In the genomic region with DNA sequence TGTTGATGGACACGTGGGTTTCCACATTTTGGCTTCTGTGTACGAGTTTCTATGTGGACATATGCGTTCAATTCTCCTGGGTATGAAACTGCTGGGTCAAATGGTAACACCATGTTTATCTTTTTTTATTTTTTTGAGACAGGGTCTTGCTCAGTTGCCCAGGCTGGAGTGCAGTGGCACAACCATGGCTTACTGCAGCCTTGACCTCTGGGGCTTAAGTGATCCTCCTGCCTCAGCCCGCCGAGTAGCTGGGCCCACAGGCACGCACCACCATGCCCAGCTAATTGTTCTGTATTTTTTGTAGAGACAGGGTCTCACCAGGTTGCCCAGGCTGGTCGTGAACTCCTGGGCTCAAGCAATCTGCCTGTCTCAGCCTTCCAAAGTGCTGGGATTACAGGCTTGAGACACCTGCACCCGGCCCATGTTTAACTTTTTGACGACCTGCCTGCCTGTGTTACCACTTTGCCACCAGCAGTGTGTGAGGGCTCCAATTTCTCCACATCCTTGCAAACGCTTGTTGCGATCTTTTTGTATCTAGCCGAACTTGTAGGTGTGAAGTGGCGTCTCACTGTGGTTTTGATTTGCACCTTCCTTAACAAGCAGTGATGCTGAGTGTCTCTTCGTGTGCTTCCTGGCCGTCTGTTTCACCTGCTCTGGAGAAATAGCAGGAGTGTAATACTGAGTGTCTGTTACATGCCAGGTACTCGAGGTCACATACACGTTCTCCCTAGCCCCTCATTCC, we compare ENCODE assay signal across 16 cellular contexts. TPM values are rescaled to one million over a fixed set of nuclear protein-coding genes. Genes with fewer than 3 reads are reported as not detected.
DNase-seq lines count a peak whose midpoint lies in the region; ATAC-seq and TF ChIP-seq lines count a peak whose summit lies in the region.
"Had no signal": no experiment of that assay in that cellular context is flagged by ENCODE, and none has a peak within 500 bp of the region (broad histone marks: within the 10 kb centered on the region; RNA-seq: fewer than 3 reads in every experiment).

No MANE protein-coding gene starts in this region.

- peaks cover 53% of the 10 kb centered on the region for H3K36me3 ChIP-seq in CD4-positive, alpha-beta memory T cell (ENCODE audit: insufficient read depth, low read length)
- H3K36me3 ChIP-seq in CD8-positive, alpha-beta memory T cell (ENCODE audit: insufficient read depth, low read length), result peaks cover 24% of the 10 kb centered on the region
- peaks cover 26% of the 10 kb centered on the region for H3K36me3 ChIP-seq in mammary epithelial cell (ENCODE audit: insufficient read depth, low read length)

- ATAC-seq in naive B cell (ENCODE audit: low read depth in 2 of 2), result no peak
- ATAC-seq in foreskin keratinocyte, result no peak
- ATAC-seq: GM23338 had no signal

- H4K20me1 ChIP-seq in mammary epithelial cell (ENCODE audit: insufficient read depth, low read length), result no peaks in the 10 kb centered on the region

- POLR2A ChIA-PET in CD4-positive, alpha-beta memory T cell (lab: Charles Lee; ENCODE audit: partially characterized antibody), result no interaction called here
- POLR2A ChIA-PET in CD8-positive, alpha-beta memory T cell (lab: Charles Lee), result no interaction called here

- no peak overlapping the region for H3K4me3 Mint-ChIP-seq in CD4-positive, alpha-beta memory T cell
- H3K4me3 Mint-ChIP-seq in CD8-positive, alpha-beta memory T cell, result peak overlapping the region in 3 of 7 donors; percentile 7 to 55 (median 23)
- peak overlapping the region in 3 of 8 donors; percentile 31 to 43 (median 42) for H3K4me3 Mint-ChIP-seq in naive B cell
- no peak overlapping the region for H3K4me3 Mint-ChIP-seq in type B pancreatic cell
- H3K4me3 Mint-ChIP-seq: GM23338, HFFc6 had no signal

- H3K27me3 ChIP-seq in CD4-positive, alpha-beta memory T cell (ENCODE audit: insufficient read depth, low read length), result no peaks in the 10 kb centered on the region
- no peaks in the 10 kb centered on the region for H3K27me3 ChIP-seq in CD8-positive, alpha-beta memory T cell (ENCODE audit: insufficient read depth, low read length, poor library complexity, severe bottlenecking)
- H3K27me3 ChIP-seq in mammary epithelial cell (ENCODE audit: insufficient read depth, low read length) (no peaks in the 10 kb centered on the region), foreskin keratinocyte (no peaks in the 10 kb centered on the region)

- H2AFZ ChIP-seq in mammary epithelial cell (ENCODE audit: low read depth, low read length), result no peak overlapping the region
- H2AFZ ChIP-seq: GM23338 had no signal

- peak overlapping the region in 6 of 7 donors; percentile 17 to 81 (median 38) for H3K27ac Mint-ChIP-seq in CD4-positive, alpha-beta memory T cell
- H3K27ac Mint-ChIP-seq in CD8-positive, alpha-beta memory T cell, result peak overlapping the region; percentile 19 to 86 (median 80)
- H3K27ac Mint-ChIP-seq in naive B cell, result peak overlapping the region in 4 of 6 donors; percentile 61 to 88 (median 70)
- H3K27ac Mint-ChIP-seq in type B pancreatic cell, result no peak overlapping the region
- H3K27ac Mint-ChIP-seq: GM23338, HFFc6 had no signal

- in situ Hi-C loops in mammary epithelial cell (cut with MboI; ENCODE audit: low sequenced_read_pairs in 2 of 2), result no loop called here

- no peak overlapping the region for H3K4me3 ChIP-seq in CD4-positive, alpha-beta memory T cell (ENCODE audit: low read length in 2 of 2)
- no peak overlapping the region for H3K4me3 ChIP-seq in CD8-positive, alpha-beta memory T cell (ENCODE audit: low read length)
- no peak overlapping the region for H3K4me3 ChIP-seq in mammary epithelial cell (replicated peaks in 1 of 3; ENCODE audit: insufficient read depth in 1 of 3, low read depth in 2 of 3, low read length in 3 of 3)
- H3K4me3 ChIP-seq: GM23338 had no signal

- no peak overlapping the region for H3K4me2 ChIP-seq in mammary epithelial cell (ENCODE audit: insufficient read depth, low read depth, low read length)
- H3K4me2 ChIP-seq: GM23338 had no signal

- no peak overlapping the region for H3K9ac ChIP-seq in mammary epithelial cell (ENCODE audit: insufficient read depth, low read length)

- peaks cover 2 to 24% (median 8%) of the 10 kb centered on the region in 4 donors for H3K4me1 Mint-ChIP-seq in CD4-positive, alpha-beta memory T cell
- peaks cover 22 to 28% (median 25%) of the 10 kb centered on the region in 3 donors for H3K4me1 Mint-ChIP-seq in CD8-positive, alpha-beta memory T cell
- H3K4me1 Mint-ChIP-seq in naive B cell (peaks cover 4 to 25% (median 17%) of the 10 kb centered on the region in 3 donors), type B pancreatic cell (ENCODE audit: unreplicated experiment) (no peaks in the 10 kb centered on the region)
- H3K4me1 Mint-ChIP-seq: GM23338 had no signal

- dilution Hi-C loops in mammary epithelial cell (cut with HindIII; ENCODE audit: low sequenced_read_pairs), result no loop called here

- peaks cover 42 to 65% of the 10 kb centered on the region in 2 donors for H3K36me3 Mint-ChIP-seq in CD4-positive, alpha-beta memory T cell
- peaks cover 5 to 75% (median 11%) of the 10 kb centered on the region in 3 donors for H3K36me3 Mint-ChIP-seq in CD8-positive, alpha-beta memory T cell
- H3K36me3 Mint-ChIP-seq in naive B cell, result peaks cover 17 to 20% of the 10 kb centered on the region in 2 donors
- peaks cover 33% of the 10 kb centered on the region for H3K36me3 Mint-ChIP-seq in type B pancreatic cell

- CTCF ChIA-PET in CD4-positive, alpha-beta memory T cell (lab: Charles Lee; ENCODE audit: partially characterized antibody), result no interaction called here
- CTCF ChIA-PET in CD8-positive, alpha-beta memory T cell (lab: Charles Lee), result no interaction called here
- CTCF ChIA-PET in mammary epithelial cell (lab: Charles Lee; ENCODE audit: low non-redundant PET), result no interaction called here

- peaks cover 71% of the 10 kb centered on the region for H3K79me2 ChIP-seq in mammary epithelial cell (ENCODE audit: insufficient read depth, low read length)

- H3K4me1 ChIP-seq in CD4-positive, alpha-beta memory T cell (ENCODE audit: insufficient read depth, low read length), result no peaks in the 10 kb centered on the region
- H3K4me1 ChIP-seq in CD8-positive, alpha-beta memory T cell (ENCODE audit: insufficient read depth, low read length), result no peaks in the 10 kb centered on the region
- H3K4me1 ChIP-seq in mammary epithelial cell (ENCODE audit: insufficient read depth, low read length), result no peaks in the 10 kb centered on the region
- H3K4me1 ChIP-seq in foreskin keratinocyte, result no peaks in the 10 kb centered on the region

- H3K9me3 Mint-ChIP-seq in CD4-positive, alpha-beta memory T cell, result peaks cover 0 to 1% (median 0%) of the 10 kb centered on the region in 8 donors
- no peaks in the 10 kb centered on the region for H3K9me3 Mint-ChIP-seq in CD8-positive, alpha-beta memory T cell
- H3K9me3 Mint-ChIP-seq in naive B cell (no peaks in the 10 kb centered on the region), type B pancreatic cell (no peaks in the 10 kb centered on the region)
- H3K9me3 Mint-ChIP-seq: GM23338, HFFc6 had no signal

- H3K27me3 Mint-ChIP-seq in CD4-positive, alpha-beta memory T cell, result no peaks in the 10 kb centered on the region
- no peaks in the 10 kb centered on the region for H3K27me3 Mint-ChIP-seq in CD8-positive, alpha-beta memory T cell
- no peaks in the 10 kb centered on the region for H3K27me3 Mint-ChIP-seq in naive B cell
- H3K27me3 Mint-ChIP-seq in type B pancreatic cell, result no peaks in the 10 kb centered on the region

- no peak overlapping the region for H3K27ac ChIP-seq in CD4-positive, alpha-beta memory T cell (ENCODE audit: low read depth, low read length)
- no peak overlapping the region for H3K27ac ChIP-seq in CD8-positive, alpha-beta memory T cell (ENCODE audit: low read depth, low read length)
- H3K27ac ChIP-seq in mammary epithelial cell (ENCODE audit: insufficient read depth, low read depth, low read length) (no peak overlapping the region), foreskin keratinocyte (no peak overlapping the region)
- H3K27ac ChIP-seq: HL-60 had no signal

- WGBS in mammary epithelial cell (ENCODE audit: low coverage, missing lambda C conversion rate), result 90% methylated on average over 13 of the region's 17 CpGs

- no peak for DNase-seq in CD4-positive, alpha-beta memory T cell
- DNase-seq in CD8-positive, alpha-beta memory T cell, result no peak
- DNase-seq in mammary epithelial cell (no peak), naive B cell (no peak), type B pancreatic cell (ENCODE audit: extremely low spot score, unreplicated experiment) (no peak), OCI-M2 (lab: John Stamatoyannopoulos, UW; ENCODE audit: unreplicated experiment) (no peak), nucleus accumbens (lab: John Stamatoyannopoulos, UW) (no peak), foreskin keratinocyte (no peak)
- DNase-seq: DMS153, HFFc6, KBM-7, NCI-H1048, NCI-H748 treated with DMSO at 0.1 percent for 48 hours, SHP77 treated with DMSO at 0.1 percent for 48 hours had no signal

- H3K9me3 ChIP-seq in CD4-positive, alpha-beta memory T cell (ENCODE audit: control insufficient read depth in 1 of 2, low read length in 2 of 2), result no peaks in the 10 kb centered on the region
- no peaks in the 10 kb centered on the region for H3K9me3 ChIP-seq in CD8-positive, alpha-beta memory T cell (ENCODE audit: low read length)
- no peaks in the 10 kb centered on the region for H3K9me3 ChIP-seq in mammary epithelial cell (replicated peaks; ENCODE audit: insufficient read depth, low read length)

- TF ChIP-seq CTCF in mammary epithelial cell (conservative IDR thresholded peaks at IDR 0.05 in 1 of 2, IDR thresholded peaks at IDR 0.05 in 1 of 2; ENCODE audit: extremely low read depth in 1 of 2, insufficient read depth in 1 of 2, low read depth in 1 of 2, low read length in 2 of 2), result no peak
- no peak for TF ChIP-seq CTCF in type B pancreatic cell (conservative IDR thresholded peaks at IDR 0.05)
- TF ChIP-seq CTCF in foreskin keratinocyte (conservative IDR thresholded peaks at IDR 0.05), result no peak

- intact Hi-C loops in CD4-positive, alpha-beta memory T cell (cut with micrococcal nuclease), result no loop called here
- intact Hi-C loops in mammary epithelial cell (cut with micrococcal nuclease), result no loop called here

- TSS peak; percentile 8 for BruUV-seq in mammary epithelial cell (replicated peaks; lab: Mats Ljungman, UMichigan)

RNA-seq across cellular contexts. Expression of a gene that starts 6.9 kb away (rescaled TPM):
- total RNA-seq in CD4-positive, alpha-beta memory T cell, result 10 to 100 TPM; 30.7 to 34.8 TPM
- 10 to 100 TPM; 12.7 to 18.2 TPM for polyA plus RNA-seq in CD4-positive, alpha-beta memory T cell
- total RNA-seq in CD8-positive, alpha-beta memory T cell, result 1 to 10 TPM; 3.3 to 4.2 TPM
- 17.2 TPM for polyA plus RNA-seq in CD8-positive, alpha-beta memory T cell
- 10 to 100 TPM; 14.2 to 33.8 TPM for total RNA-seq in mammary epithelial cell
- 21.0 TPM for polyA plus RNA-seq in mammary epithelial cell
- polyA minus RNA-seq in mammary epithelial cell, result 22.9 TPM
- 10 to 100 TPM in 1 of 6 donors, 1 to 10 TPM in 5; 1.8 to 10.5 (median 4.5) TPM for polyA plus RNA-seq in naive B cell (ENCODE audit: low read depth in 6 of 6)
- total RNA-seq in type B pancreatic cell (ENCODE audit: low replicate concordance), result 9.9 and 25.0 TPM in 2 replicates
- 23.9 and 26.1 TPM in 2 replicates for total RNA-seq in foreskin keratinocyte
- polyA plus RNA-seq in foreskin keratinocyte, result 28.2 and 32.0 TPM in 2 replicates

RNA-seq across cellular contexts. Expression of a gene that starts 17.0 kb away (rescaled TPM):
- total RNA-seq in CD4-positive, alpha-beta memory T cell, result 10 to 100 TPM; 72.6 to 76.1 TPM
- polyA plus RNA-seq in CD4-positive, alpha-beta memory T cell, result 100 to 1,000 TPM; 213 to 224 TPM
- total RNA-seq in CD8-positive, alpha-beta memory T cell, result 100 to 1,000 TPM; 198 to 202 TPM
- 260 TPM for polyA plus RNA-seq in CD8-positive, alpha-beta memory T cell
- 100 to 1,000 TPM in 1 of 2 donors, 10 to 100 TPM in 1; 32.8 to 100 TPM for total RNA-seq in mammary epithelial cell
- 102 TPM for polyA plus RNA-seq in mammary epithelial cell
- polyA minus RNA-seq in mammary epithelial cell, result 27.5 TPM
- polyA plus RNA-seq in naive B cell (ENCODE audit: low read depth in 6 of 6), result 100 to 1,000 TPM; 192 to 253 (median 220) TPM
- 103 and 126 TPM in 2 replicates for total RNA-seq in type B pancreatic cell (ENCODE audit: low replicate concordance)
- total RNA-seq in foreskin keratinocyte, result 124 and 135 TPM in 2 replicates
- polyA plus RNA-seq in foreskin keratinocyte, result 187 and 200 TPM in 2 replicates

RNA-seq across cellular contexts. Expression of a gene that starts 19.9 kb away (rescaled TPM):
- 10 to 100 TPM; 26.0 to 26.4 TPM for total RNA-seq in CD4-positive, alpha-beta memory T cell
- polyA plus RNA-seq in CD4-positive, alpha-beta memory T cell, result 10 to 100 TPM; 15.7 to 21.3 TPM
- 10 to 100 TPM; 29.9 to 31.7 TPM for total RNA-seq in CD8-positive, alpha-beta memory T cell
- polyA plus RNA-seq in CD8-positive, alpha-beta memory T cell, result 18.3 TPM
- 10 to 100 TPM; 40.0 to 42.7 TPM for total RNA-seq in mammary epithelial cell
- 28.8 TPM for polyA plus RNA-seq in mammary epithelial cell
- 40.9 TPM for polyA minus RNA-seq in mammary epithelial cell
- 10 to 100 TPM; 26.3 to 40.9 (median 34.5) TPM for polyA plus RNA-seq in naive B cell (ENCODE audit: low read depth in 6 of 6)
- total RNA-seq in type B pancreatic cell (ENCODE audit: low replicate concordance), result 39.3 and 39.7 TPM in 2 replicates
- total RNA-seq in foreskin keratinocyte, result 32.7 and 33.7 TPM in 2 replicates
- polyA plus RNA-seq in foreskin keratinocyte, result 35.1 and 36.7 TPM in 2 replicates
